In the genomic region with DNA sequence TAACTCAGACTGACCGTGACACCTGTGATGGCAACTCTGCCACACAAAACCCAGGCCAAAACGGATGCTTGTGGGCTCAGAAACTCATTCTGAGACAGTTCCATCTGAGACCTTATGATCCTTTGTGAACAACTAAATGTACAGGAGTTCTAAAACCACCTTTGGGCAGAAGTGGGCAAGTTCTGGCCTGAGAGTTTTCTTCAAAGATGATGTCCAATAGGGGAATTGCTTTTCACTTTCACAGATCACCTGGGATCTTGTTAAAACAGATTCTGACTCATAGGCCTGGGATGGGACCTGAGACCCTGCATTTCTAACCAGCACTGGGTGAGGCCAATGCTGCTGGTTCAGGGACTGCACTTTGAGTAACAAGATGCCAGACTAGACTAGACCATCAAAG, we compare ENCODE assay signal across 26 cellular contexts.
"Had no signal": no experiment of that assay in that cellular context is flagged by ENCODE, and none has a peak within 500 bp of the region (broad histone marks: within the 10 kb centered on the region; RNA-seq: fewer than 3 reads in every experiment).

No MANE protein-coding gene starts in this region.

- H3K36me3 ChIP-seq: breast epithelium, neutrophil, prostate gland, vagina had no signal

- DNase-seq: activated CD4-positive, alpha-beta T cell treated with anti-CD3 and anti-CD28 coated beads, Interleukin-2, amount 10 ng/mL, durations not matched to agents 24 days and 14 days; activated CD8-positive, alpha-beta memory T cell treated with anti-CD3 and anti-CD28 coated beads, Interleukin-2, amount 50 U/mL, for 4 hours; activated gamma-delta T cell treated with Interleukin-2 at 50 U/mL for 16 hours; activated naive CD4-positive, alpha-beta T cell treated with anti-CD3 and anti-CD28 coated beads, Interleukin-2, amount 50 U/mL, for 16 hours; activated T-cell treated with anti-CD3 and anti-CD28 coated beads, Interleukin-2, amount 50 U/mL, for 24 hours; amniotic stem cell; effector CD4-positive, alpha-beta T cell; islet precursor cell; left cardiac atrium; left ventricle myocardium superior; naive B cell; nephron progenitor cell; retina; stimulated activated naive B cell treated with anti-CD40 and anti-IgM and Interleukin-4, amounts not matched to agents 10 μg/mL and 1 μg/mL and 100 μg/mL, for 72 hours; stomach; T1000; thyroid gland; upper lobe of left lung; WERI-Rb-1 had no signal

- FAIRE-seq: frontal cortex had no signal

- H3K4me1 ChIP-seq: thyroid gland had no signal

- H3K27me3 ChIP-seq: breast epithelium, neutrophil, stomach, thyroid gland, upper lobe of left lung, vagina had no signal

- H3K4me3 ChIP-seq: breast epithelium, prostate gland, skin epidermis, stomach, thyroid gland, upper lobe of left lung, vagina had no signal

- H3K27ac ChIP-seq: breast epithelium, neutrophil, prostate gland, skin epidermis, thyroid gland, upper lobe of left lung, vagina, WERI-Rb-1 had no signal

- ATAC-seq: left cardiac atrium, left ventricle myocardium superior, sciatic nerve had no signal

- H3K9me3 ChIP-seq: breast epithelium, neutrophil, prostate gland, stomach, thyroid gland, upper lobe of left lung, vagina had no signal
